In the genomic region with DNA sequence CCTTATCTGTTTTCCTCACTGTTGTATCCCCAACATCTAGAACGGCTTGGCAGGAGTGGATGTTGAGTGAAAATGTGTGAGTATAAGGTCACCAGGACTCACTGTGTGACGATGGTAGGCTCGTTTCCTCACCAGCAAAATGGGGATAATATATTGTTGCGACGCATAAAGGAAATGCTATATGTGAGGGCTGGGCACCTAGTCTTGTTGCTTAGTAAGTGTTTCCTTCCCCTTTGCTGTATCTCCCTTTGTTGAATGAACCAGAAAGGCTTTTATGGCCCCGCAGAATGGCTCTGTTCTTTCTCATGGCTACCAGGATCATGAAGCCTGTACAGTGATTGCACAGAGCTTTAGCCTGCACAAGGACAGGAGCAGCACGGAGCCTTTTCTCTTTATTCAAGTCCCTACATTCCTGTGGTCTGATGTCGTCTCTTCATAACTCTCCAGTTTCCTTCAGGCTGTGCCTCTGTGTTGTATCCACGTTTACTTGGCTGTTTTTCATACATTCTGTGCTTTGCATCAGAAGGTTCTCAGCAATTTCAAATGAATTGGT, we compare ENCODE assay signal across 8 cellular contexts. TPM values are rescaled to one million over a fixed set of nuclear protein-coding genes. Genes with fewer than 3 reads are reported as not detected.
DNase-seq lines count a peak whose midpoint lies in the region; ATAC-seq, FAIRE-seq and TF ChIP-seq lines count a peak whose summit lies in the region.

No MANE protein-coding gene starts in this region.

- H3K9me3 ChIP-seq in GM12878 (replicated peaks; ENCODE audit: control insufficient read depth, insufficient read depth, low read length), result no peaks in the 10 kb centered on the region; the same call in 2 of the 3 replicates
- H3K9me3 ChIP-seq in thoracic aorta, result no peaks in the 10 kb centered on the region

- H3K36me3 ChIP-seq in GM12878 (ENCODE audit: control insufficient read depth in 2 of 2, insufficient read depth in 2 of 2, low read length in 1 of 2), result no peaks in the 10 kb centered on the region
- no peaks in the 10 kb centered on the region for H3K36me3 ChIP-seq in thoracic aorta

- no peak for TF ChIP-seq POLR2A in GM12878 (IDR thresholded peaks at IDR 0.05; ENCODE audit: low read depth, low read length)

- POLR2A ChIA-PET in AG04449 (lab: Yijun Ruan, JAX) (no interaction called here), GM12878 (lab: Charles Lee) (interaction anchor here (1.0 kb wide), 1 partner anchor 9 kb away, joined by 3 read pairs; no protein-coding TSS in a partner anchor)

- H3K4me3 ChIP-seq in AG04449 (ENCODE audit: low read depth, low read length) (peak overlapping the region; percentile 23), GM12878 (peak overlapping the region; percentile 19; the same call in 1 of the 2 replicates), thoracic aorta (peak overlapping the region; percentile 15)

- H3K79me2 ChIP-seq in GM12878 (ENCODE audit: control insufficient read depth, insufficient read depth, low read length), result peaks cover 83% of the 10 kb centered on the region

- 46% methylated on average over 9 of the region's 9 CpGs for WGBS in GM12878 (ENCODE audit: insufficient coverage, insufficient replicate concordance, low lambda C conversion rate, missing lambda C conversion rate)

- no peak for TF ChIP-seq EP300 in GM12878 (IDR thresholded peaks at IDR 0.05; ENCODE audit: borderline replicate concordance in 1 of 2, control insufficient read depth in 1 of 2, low read depth in 2 of 2, low read length in 2 of 2)

- RAD21 ChIA-PET in GM12878 (lab: Charles Lee; ENCODE audit: unreplicated experiment), result interaction anchor here (0.7 kb wide), 1 partner anchor 108 kb away, joined by 3 read pairs; no protein-coding TSS in a partner anchor

- no peak for FAIRE-seq in GM12878 (lab: Jason Lieb, UNC)

- H3K27ac ChIP-seq in GM12878 (ENCODE audit: control insufficient read depth, insufficient read depth), result no peak overlapping the region
- H3K27ac ChIP-seq in thoracic aorta, result peak overlapping the region; percentile 9 to 57

- SMC1A ChIA-PET in GM12878 (lab: Charles Lee; ENCODE audit: uncharacterized antibody, unreplicated experiment), result interaction anchor here (0.6 kb wide), 1 partner anchor 11 kb away, joined by 3 read pairs; no protein-coding TSS in a partner anchor

- H3K4me1 Mint-ChIP-seq in IgD-negative memory B cell, result peaks cover 47 to 62% (median 50%) of the 10 kb centered on the region in 3 donors

- H4K20me1 ChIP-seq in GM12878 (ENCODE audit: control insufficient read depth, insufficient read depth), result no peaks in the 10 kb centered on the region

- ATAC-seq in GM12878 (peak; percentile 16; the same call in 2 of the 3 replicates), left colon (peak; percentile 59), thoracic aorta (ENCODE audit: insufficient number of reproducible peaks, low FRiP score, low read depth) (no peak), GM18519 (IDR thresholded peaks at IDR 0.05; ENCODE audit: low FRiP score, unreplicated experiment) (no peak)

- TF ChIP-seq CTCF in AG04449 (IDR thresholded peaks at IDR 0.05; ENCODE audit: insufficient read depth, low read length, missing control alignments) (no peak), GM12878 (IDR thresholded peaks at IDR 0.05 in 2 of 3, conservative IDR thresholded peaks at IDR 0.05 in 1 of 3; ENCODE audit: control insufficient read depth in 2 of 3, extremely low read depth in 1 of 3, insufficient read depth in 1 of 3, low read depth in 3 of 3, low read length in 3 of 3) (no peak), thoracic aorta (IDR thresholded peaks at IDR 0.05) (no peak), GM13976 (IDR thresholded peaks at IDR 0.05; ENCODE audit: borderline replicate concordance, control extremely low read depth, extremely low read depth, insufficient read depth, missing control alignments) (no peak)

- in situ Hi-C loops in GM12878 (cut with MboI), result no loop called here
- in situ Hi-C loops in GM13976 (cut with MboI; ENCODE audit: low sequenced_read_pairs, unreplicated experiment), result loop anchor here (25.0 kb wide), 1 partner anchor 646 kb away; a partner anchor contains a TSS

- peak overlapping the region; percentile 17 to 85 (median 76) for H3K27ac Mint-ChIP-seq in IgD-negative memory B cell

- TF ChIP-seq RAD21 in GM12878 (IDR thresholded peaks at IDR 0.05; ENCODE audit: insufficient read depth, low read depth, low read length), result no peak

- H3K27me3 ChIP-seq in GM12878 (replicated peaks in 1 of 2; ENCODE audit: control insufficient read depth in 2 of 2, insufficient read depth in 2 of 2, low read length in 1 of 2) (no peaks in the 10 kb centered on the region), thoracic aorta (replicated peaks; ENCODE audit: insufficient read depth) (no peaks in the 10 kb centered on the region)

- no peaks in the 10 kb centered on the region for H3K9me3 Mint-ChIP-seq in IgD-negative memory B cell

- DNase-seq in AG04449 (ENCODE audit: low read depth, low spot score) (peak; percentile 63), GM12878 (ENCODE audit: low read depth, low spot score) (no peak), left colon (peak in 1 of 2 donors; percentile 16), thoracic aorta (ENCODE audit: low spot score) (no peak), GM13976 (ENCODE audit: low spot score) (no peak)
- no peak for DNase-seq in stimulated activated CD4-positive, alpha-beta T cell treated with anti-CD3 and anti-CD28 coated beads, Interleukin-4, amount 100 ng/mL, for 4 hours

- H3K36me3 Mint-ChIP-seq in IgD-negative memory B cell, result peaks cover 2% of the 10 kb centered on the region

- peaks cover 12% of the 10 kb centered on the region for H3K4me1 ChIP-seq in GM12878 (ENCODE audit: control insufficient read depth, insufficient read depth, low read length)
- peaks cover 35 to 61% of the 10 kb centered on the region in 2 donors for H3K4me1 ChIP-seq in thoracic aorta (ENCODE audit: control insufficient read depth in 1 of 2, low read depth in 2 of 2)

- no peak overlapping the region for H3K9ac ChIP-seq in GM12878 (ENCODE audit: control insufficient read depth, insufficient read depth, low read length)

- no peak overlapping the region for H2AFZ ChIP-seq in GM12878 (ENCODE audit: control insufficient read depth, low read depth, low read length)

- intact Hi-C loops in GM12878 (cut with micrococcal nuclease; ENCODE audit: unreplicated experiment) (loop anchor here (10.0 kb wide), 1 partner anchor 162 kb away; a partner anchor contains a TSS), left colon (cut with DNase I, micrococcal nuclease) (no loop called here)

- no TSS peak for BruUV-seq in GM12878 (replicated peaks; lab: Mats Ljungman, UMichigan)

- H3K4me3 Mint-ChIP-seq in IgD-negative memory B cell, result peak overlapping the region; percentile 17 to 66 (median 42)

- H3K4me2 ChIP-seq in GM12878 (ENCODE audit: control insufficient read depth, insufficient read depth), result peak overlapping the region; percentile 67

- CTCF ChIA-PET in AG04449 (lab: Yijun Ruan, JAX) (interaction anchor here (2.6 to 2.9 kb wide), 2 partner anchors 10 to 165 kb away, joined by 7 to 18 read pairs; no protein-coding TSS in a partner anchor), GM12878 (lab: Yijun Ruan, JAX) (no interaction called here)

- no peaks in the 10 kb centered on the region for H3K27me3 Mint-ChIP-seq in IgD-negative memory B cell

TF ChIP-seq in GM12878, 131 proteins besides CTCF, POLR2A, EP300 and RAD21:
- no peak for TF ChIP-seq KDM1A (IDR thresholded peaks at IDR 0.05; ENCODE audit: borderline replicate concordance)
- no peak for TF ChIP-seq SUZ12 (IDR thresholded peaks at IDR 0.05; ENCODE audit: unreplicated experiment)
- no peak for TF ChIP-seq FOXM1 (IDR thresholded peaks at IDR 0.05; ENCODE audit: low read depth, low read length)
- TF ChIP-seq, protein P1, sequence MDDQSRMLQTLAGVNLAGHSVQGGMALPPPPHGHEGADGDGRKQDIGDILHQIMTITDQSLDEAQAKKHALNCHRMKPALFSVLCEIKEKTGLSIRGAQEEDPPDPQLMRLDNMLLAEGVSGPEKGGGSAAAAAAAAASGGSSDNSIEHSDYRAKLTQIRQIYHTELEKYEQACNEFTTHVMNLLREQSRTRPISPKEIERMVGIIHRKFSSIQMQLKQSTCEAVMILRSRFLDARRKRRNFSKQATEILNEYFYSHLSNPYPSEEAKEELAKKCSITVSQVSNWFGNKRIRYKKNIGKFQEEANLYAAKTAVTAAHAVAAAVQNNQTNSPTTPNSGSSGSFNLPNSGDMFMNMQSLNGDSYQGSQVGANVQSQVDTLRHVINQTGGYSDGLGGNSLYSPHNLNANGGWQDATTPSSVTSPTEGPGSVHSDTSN (IDR thresholded peaks at IDR 0.05; ENCODE audit: insufficient replicate concordance, low read depth, low read length), result no peak

RNA-seq across cellular contexts. Expression of a gene that starts 5.4 kb away (rescaled TPM):
- polyA plus RNA-seq in IgD-negative memory B cell (143 TPM), GM12878 (2011; rRNA removed) (10.0 and 12.3 TPM in 2 replicates), GM12878 (2014; fragmentation: Illumina TruSeq; extraction: Trizol) (7.6 and 10.6 TPM in 2 replicates), GM12878 (2014; fragmentation: Nextera tagmentation; extraction: Ambion mirVana) (10 to 100 TPM in 1 of 2 experiments, 1 to 10 TPM in 1; 3.6 to 25.3 TPM), GM12878 (2014; rRNA removed) (7.9 and 8.4 TPM in 2 replicates), GM12878 (2016; fragmentation: Nextera tagmentation; extraction: Ambion mirVana) (10 to 100 TPM; 24.4 to 32.8 TPM)
- 182 and 212 TPM in 2 replicates for total RNA-seq in GM12878 (2013; cell fraction: nucleolus; rRNA removed)
- total RNA-seq in GM12878 (2014; rRNA removed) (15.5 and 15.9 TPM in 2 replicates), GM12878 (2014; rRNA removed; fragmentation: Illumina TruSeq; extraction: Trizol) (16.9 and 19.3 TPM in 2 replicates), GM12878 (2021) (29.6 and 31.5 TPM in 2 replicates), left colon (10 to 100 TPM; 50.9 to 51.0 TPM), thoracic aorta (10 to 100 TPM; 58.5 to 98.0 TPM)
- polyA plus RNA-seq in GM12878 (2011; ENCODE audit: low read depth), result 4.7 TPM
- polyA plus RNA-seq in GM12878 (2011; cell fraction: cytosol; rRNA removed), result 10.3 and 12.0 TPM in 2 replicates
- polyA plus RNA-seq in GM12878 (2011; cell fraction: nucleus; rRNA removed), result 15.6 and 16.3 TPM in 2 replicates
- polyA plus RNA-seq in GM12878 (2012), result 11.0 and 12.2 TPM in 2 replicates
- polyA minus RNA-seq in GM12878 (2011; rRNA and poly(A)+ RNA removed), result 39.5 and 39.6 TPM in 2 replicates
- polyA minus RNA-seq in GM12878 (2011; cell fraction: cytosol; rRNA and poly(A)+ RNA removed), result 10.4 and 13.5 TPM in 2 replicates
- polyA minus RNA-seq in GM12878 (2011; cell fraction: nucleus; rRNA and poly(A)+ RNA removed), result 31.7 and 54.8 TPM in 2 replicates

Comparison
In these comparisons a context has a peak if more than half of its experiments do, and no peak if none do; other contexts are left out.
1. ATAC-seq: peak in GM12878 (single experiment) and left colon (single experiment); none in thoracic aorta (single experiment) and GM18519 (single experiment).
2. Peak in every context shown above with its lines, with median percentiles within 50 percentile points of each other: H3K4me3 ChIP-seq.